Comparison of ENCODE assay signal across 11 cellular contexts in the genomic region with DNA sequence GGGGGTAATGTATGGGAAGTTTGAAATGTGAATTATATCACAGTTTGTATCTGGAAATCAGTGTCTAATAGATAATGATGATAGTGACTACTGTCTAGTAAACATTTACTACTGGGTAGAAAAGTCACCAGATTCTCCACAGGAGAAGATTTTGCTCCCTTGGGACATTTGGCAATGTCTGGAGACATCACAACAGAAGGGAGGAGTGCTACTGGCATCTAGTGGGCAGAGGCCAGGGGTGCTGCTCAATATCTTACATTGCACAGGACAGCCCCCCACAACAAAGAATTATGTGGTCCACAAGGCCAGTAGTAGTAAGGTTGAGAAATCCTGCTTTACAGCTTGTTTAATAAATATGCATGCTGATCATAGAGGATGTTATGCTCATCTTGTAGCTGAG.
A peak's percentile ranks its signal among the peaks of the same experiment; 100 is the strongest.
DNase-seq lines count a peak whose midpoint lies in the region; FAIRE-seq and TF ChIP-seq lines count a peak whose summit lies in the region.
"Had no signal": no experiment of that assay in that cellular context is flagged by ENCODE, and none has a peak within 500 bp of the region (broad histone marks: within the 10 kb centered on the region; RNA-seq: fewer than 3 reads in every experiment).

No MANE protein-coding gene starts in this region.

- intact Hi-C loops in A673 (cut with micrococcal nuclease; ENCODE audit: unreplicated experiment): loop anchor here (5.0 kb wide), 1 partner anchor 348 kb away; no protein-coding TSS in a partner anchor

- CTCF ChIA-PET in A673 (lab: Charles Lee) (no interaction called here), SK-N-SH (lab: Yijun Ruan, JAX) (interaction anchor here (1.1 to 1.7 kb wide), 3 partner anchors 32 to 347 kb away, joined by 3 to 5 read pairs (median 4); no protein-coding TSS in a partner anchor)

- H2AFZ ChIP-seq in GM23248: no peak overlapping the region
- H2AFZ ChIP-seq in SK-N-SH (ENCODE audit: low read depth): no peak overlapping the region

- POLR2A ChIA-PET in A673 (lab: Charles Lee; ENCODE audit: low non-redundant PET) (no interaction called here), SK-N-SH (lab: Yijun Ruan, JAX) (no interaction called here)

- BruUV-seq in A673 (replicated peaks; lab: Mats Ljungman, UMichigan): no TSS peak

- no peaks in the 10 kb centered on the region for H3K9me3 ChIP-seq in A673 (ENCODE audit: low read depth, low read length, poor library complexity, severe bottlenecking)
- no peaks in the 10 kb centered on the region for H3K9me3 ChIP-seq in GM23248 (ENCODE audit: low read depth)
- H3K9me3 ChIP-seq in SK-N-SH: no peaks in the 10 kb centered on the region

- H4K20me1 ChIP-seq in GM23248 (ENCODE audit: insufficient read depth) (no peaks in the 10 kb centered on the region), SK-N-SH (ENCODE audit: insufficient read depth) (no peaks in the 10 kb centered on the region)

- H3K27ac ChIP-seq in A673 (ENCODE audit: low read depth, low read length, poor library complexity, severe bottlenecking) (no peak overlapping the region), GM23248 (no peak overlapping the region), SK-N-SH (ENCODE audit: low read depth in 2 of 2, low read length in 1 of 2) (no peak overlapping the region)

- no peak overlapping the region for H3K4me3 ChIP-seq in A673 (ENCODE audit: low read depth, low read length, poor library complexity, severe bottlenecking)
- H3K4me3 ChIP-seq in GM23248: no peak overlapping the region
- H3K4me3 ChIP-seq in SK-N-SH (ENCODE audit: low read depth in 2 of 2, low read length in 1 of 2): no peak overlapping the region

- no peak overlapping the region for H3K9ac ChIP-seq in GM23248
- H3K9ac ChIP-seq in SK-N-SH: no peak overlapping the region

- no peaks in the 10 kb centered on the region for H3K27me3 ChIP-seq in A673 (replicated peaks; ENCODE audit: insufficient read depth, low read depth, low read length, poor library complexity)
- no peaks in the 10 kb centered on the region for H3K27me3 ChIP-seq in GM23248 (replicated peaks; ENCODE audit: insufficient read depth)
- H3K27me3 ChIP-seq in SK-N-SH (ENCODE audit: insufficient read depth): peaks cover 26% of the 10 kb centered on the region; the same call in 1 of the 2 replicates

- TF ChIP-seq RAD21 in SK-N-SH (IDR thresholded peaks at IDR 0.05; ENCODE audit: low read length): peak; percentile 44

- H3F3A ChIP-seq in GM23248 (ENCODE audit: insufficient read depth) (no peaks in the 10 kb centered on the region), SK-N-SH (replicated peaks; ENCODE audit: insufficient read depth) (no peaks in the 10 kb centered on the region)

- H3K4me2 ChIP-seq in GM23248 (ENCODE audit: unreplicated experiment) (no peak overlapping the region), SK-N-SH (no peak overlapping the region)

- no peaks in the 10 kb centered on the region for H3K9me2 ChIP-seq in GM23248 (ENCODE audit: insufficient read depth)
- no peaks in the 10 kb centered on the region for H3K9me2 ChIP-seq in SK-N-SH

- FAIRE-seq in RCC 7860 (lab: Jason Lieb, UNC): no peak

- H3K4me1 ChIP-seq in A673 (ENCODE audit: insufficient read depth, low read length, poor library complexity, severe bottlenecking): no peaks in the 10 kb centered on the region
- no peaks in the 10 kb centered on the region for H3K4me1 ChIP-seq in GM23248 (ENCODE audit: insufficient read depth)
- no peaks in the 10 kb centered on the region; a peak in 1 of 4 replicates for H3K4me1 ChIP-seq in SK-N-SH (ENCODE audit: control insufficient read depth in 1 of 2, insufficient read depth in 2 of 2, low read depth in 1 of 2, low read length in 1 of 2)

- H3K79me2 ChIP-seq in GM23248 (ENCODE audit: insufficient read depth) (no peaks in the 10 kb centered on the region), SK-N-SH (ENCODE audit: insufficient read depth) (no peaks in the 10 kb centered on the region)

- DNase-seq in A673 (ENCODE audit: low spot score): peak; percentile 70
- peak; percentile 42 for DNase-seq in GM23248
- DNase-seq in SK-N-SH: no peak
- DNase-seq in foreskin melanocyte: peak; percentile 19
- no peak for DNase-seq in cerebellar cortex (ENCODE audit: low spot score)
- DNase-seq in hepatic stellate cell (ENCODE audit: low spot score): no peak
- DNase-seq in RCC 7860 (ENCODE audit: low spot score): no peak
- no peak for DNase-seq in GOT3 (lab: John Stamatoyannopoulos, UW)
- DNase-seq: activated effector memory CD4-positive, alpha-beta T cell treated with Interleukin-2 at 50 U/mL for 16 hours; NCI-H1694; T-helper 2 cell had no signal

- H3K36me3 ChIP-seq in A673 (ENCODE audit: insufficient read depth, low read length, poor library complexity, severe bottlenecking) (no peaks in the 10 kb centered on the region), GM23248 (ENCODE audit: low read depth) (no peaks in the 10 kb centered on the region), SK-N-SH (replicated peaks in 1 of 2; ENCODE audit: control insufficient read depth in 1 of 2, insufficient read depth in 2 of 2, low read length in 1 of 2) (no peaks in the 10 kb centered on the region)

- peak; percentile 54 for TF ChIP-seq CTCF in A673 (conservative IDR thresholded peaks at IDR 0.05; ENCODE audit: low read depth, low read length)
- peak; percentile 54 for TF ChIP-seq CTCF in SK-N-SH (IDR thresholded peaks at IDR 0.05)

- TF ChIP-seq EP300 in SK-N-SH (IDR thresholded peaks at IDR 0.05; ENCODE audit: borderline replicate concordance in 1 of 2, low read depth in 1 of 2, low read length in 1 of 2): no peak

- in situ Hi-C loops in GM23248 (cut with MboI): no loop called here

TF ChIP-seq in SK-N-SH, 30 proteins besides CTCF, POLR2A, EP300 and RAD21:
- no peak for TF ChIP-seq FOSL2 (IDR thresholded peaks at IDR 0.05; ENCODE audit: borderline replicate concordance, low read depth)
- TF ChIP-seq SMC3 (IDR thresholded peaks at IDR 0.05; ENCODE audit: low read depth, low read length): peak; percentile 41
- TF ChIP-seq USF2 (IDR thresholded peaks at IDR 0.05; ENCODE audit: borderline replicate concordance, low read depth, low read length): no peak

Comparison
In these comparisons a context has a peak if more than half of its experiments do, and no peak if none do; other contexts are left out.
1. DNase-seq: peak in A673 (single experiment), GM23248 (single experiment) and foreskin melanocyte (single experiment); none in SK-N-SH (single experiment), cerebellar cortex (single experiment), hepatic stellate cell (single experiment), RCC 7860 (single experiment) and GOT3 (single experiment).